In the genomic region with DNA sequence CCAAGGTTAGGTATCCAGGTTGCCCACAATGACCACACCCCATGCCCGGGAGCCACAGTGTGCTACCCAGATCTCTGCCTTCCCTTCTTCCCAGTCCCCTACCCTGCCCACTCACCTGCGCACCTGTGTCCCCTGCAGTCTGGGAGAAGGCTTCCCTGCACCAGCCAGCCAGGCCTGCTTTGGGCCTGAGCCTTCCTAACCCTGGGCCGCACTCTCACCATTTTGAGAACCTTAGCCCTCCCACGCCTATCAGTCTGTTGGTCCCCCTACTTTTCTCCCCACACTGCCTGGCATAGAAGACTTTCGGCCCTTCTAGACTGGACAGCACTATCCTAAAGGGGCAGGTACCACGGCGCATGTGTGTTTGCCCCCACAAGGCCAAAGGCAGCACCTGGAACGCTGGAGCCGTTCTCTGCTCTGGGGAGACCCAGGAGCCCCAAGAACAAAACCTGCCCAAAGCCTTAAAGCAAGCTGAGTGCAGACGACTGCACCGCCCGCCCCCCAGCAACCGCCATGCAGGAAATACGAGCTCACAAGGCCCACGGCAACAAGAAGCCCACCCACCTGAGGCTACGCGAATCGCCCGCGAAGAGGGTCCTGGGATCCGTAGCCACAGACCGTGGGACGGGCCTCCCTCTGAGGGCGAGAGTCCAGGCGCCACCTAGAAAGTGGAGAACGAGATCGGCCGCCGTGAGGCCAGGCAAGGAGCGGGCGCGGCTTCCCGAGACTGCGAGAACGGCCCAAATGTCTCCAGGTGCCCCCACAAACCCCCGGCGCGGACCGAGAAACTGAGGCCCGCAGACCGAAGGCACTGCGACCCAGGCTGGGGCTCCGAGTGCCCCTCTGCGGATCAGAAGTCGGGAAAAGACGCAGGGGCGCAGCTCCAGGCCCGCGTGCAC, we compare ENCODE assay signal across 8 cellular contexts. TPM values are rescaled to one million over a fixed set of nuclear protein-coding genes. Genes with fewer than 3 reads are reported as not detected.
DNase-seq lines count a peak whose midpoint lies in the region; ATAC-seq and TF ChIP-seq lines count a peak whose summit lies in the region.

No MANE protein-coding gene starts in this region.

- no CpG with 5 or more reads among the region's 49 CpGs for WGBS in trophoblast cell (ENCODE audit: extremely low coverage, insufficient coverage, insufficient read length)

- H3K4me3 Mint-ChIP-seq in activated T-cell treated with anti-CD3 and anti-CD28 coated beads, Interleukin-2, amount 50 U/mL, for 4 hours = peak overlapping the region; percentile 95

- in situ Hi-C loops in KBM-7 (cut with MboI; ENCODE audit: low pct_unique_long_range_greater_than_20kb, low sequenced_read_pairs) = loop anchor here (5.0 kb wide), 1 partner anchor 37 kb away; no protein-coding TSS in a partner anchor

- no peak for DNase-seq in activated T-cell treated with anti-CD3 and anti-CD28 coated beads, Interleukin-2, amount 50 U/mL, for 4 hours
- no peak for DNase-seq in cardiac muscle cell (ENCODE audit: low read depth in 1 of 2, low spot score in 1 of 2)
- DNase-seq in trophoblast cell = no peak
- DNase-seq in KBM-7 = no peak

- H3K27me3 ChIP-seq in cardiac muscle cell (no peaks in the 10 kb centered on the region), trophoblast cell (ENCODE audit: insufficient read depth, low read length) (no peaks in the 10 kb centered on the region)

- H4K12ac ChIP-seq in trophoblast cell (ENCODE audit: low read depth, low read length) = peak overlapping the region; percentile 78

- H3K14ac ChIP-seq in trophoblast cell (ENCODE audit: low read length) = peak overlapping the region; percentile 95

- H3K36me3 ChIP-seq in cardiac muscle cell (peaks cover 10% of the 10 kb centered on the region), trophoblast cell (ENCODE audit: control insufficient read depth in 1 of 2, insufficient read depth in 2 of 2, low read length in 2 of 2) (peaks cover 20 to 27% of the 10 kb centered on the region in 2 experiments)

- peak overlapping the region; percentile 80 for H3K4me3 ChIP-seq in cardiac muscle cell
- peak overlapping the region; percentile 85 for H3K4me3 ChIP-seq in trophoblast cell (ENCODE audit: low read depth, low read length)

- peak overlapping the region; percentile 84 for H2AK5ac ChIP-seq in trophoblast cell (ENCODE audit: low read length)

- peak overlapping the region; percentile 91 for H3K27ac ChIP-seq in cardiac muscle cell
- H3K27ac ChIP-seq in trophoblast cell (ENCODE audit: low read depth, low read length) = peak overlapping the region; percentile 80

- no peak overlapping the region for H3K23ac ChIP-seq in trophoblast cell (ENCODE audit: low read length)

- H2BK120ac ChIP-seq in trophoblast cell (ENCODE audit: insufficient read depth, low read length, poor library complexity) = peak overlapping the region; percentile 88

- H3K4me1 Mint-ChIP-seq in activated T-cell treated with anti-CD3 and anti-CD28 coated beads, Interleukin-2, amount 50 U/mL, for 4 hours (ENCODE audit: low read depth) = peaks cover 59% of the 10 kb centered on the region

- H4K91ac ChIP-seq in trophoblast cell (ENCODE audit: low read depth, low read length) = peak overlapping the region; percentile 92

- H3K27me3 Mint-ChIP-seq in activated T-cell treated with anti-CD3 and anti-CD28 coated beads, Interleukin-2, amount 50 U/mL, for 4 hours (ENCODE audit: low read depth) = no peaks in the 10 kb centered on the region

- H2BK12ac ChIP-seq in trophoblast cell (ENCODE audit: low read length) = peak overlapping the region; percentile 12

- H3K4ac ChIP-seq in trophoblast cell (ENCODE audit: low read depth, low read length) = peak overlapping the region; percentile 54

- ATAC-seq in GM18502 (IDR thresholded peaks at IDR 0.05; ENCODE audit: poor library complexity, unreplicated experiment) = peak; percentile 2
- peak; percentile 5 for ATAC-seq in HG03064 (IDR thresholded peaks at IDR 0.05; ENCODE audit: low read depth, unreplicated experiment)
- ATAC-seq in activated T-cell treated with anti-CD3 and anti-CD28 coated beads, Interleukin-2, amount 50 U/mL, for 4 hours = peak; percentile 3 to 12
- no peak for ATAC-seq in esophagus mucosa
- no peak for ATAC-seq in HG03571 (IDR thresholded peaks at IDR 0.05; ENCODE audit: unreplicated experiment)

- H2BK5ac ChIP-seq in trophoblast cell (ENCODE audit: low read depth, low read length, poor library complexity) = peak overlapping the region; percentile 86

- no peaks in the 10 kb centered on the region for H3K9me3 Mint-ChIP-seq in activated T-cell treated with anti-CD3 and anti-CD28 coated beads, Interleukin-2, amount 50 U/mL, for 4 hours

- H3K4me1 ChIP-seq in cardiac muscle cell (ENCODE audit: low read depth) (peaks cover 8% of the 10 kb centered on the region), trophoblast cell (ENCODE audit: control insufficient read depth in 1 of 2, insufficient read depth in 2 of 2, low read length in 2 of 2) (peaks cover 33 to 44% of the 10 kb centered on the region in 2 experiments)

- peak overlapping the region; percentile 94 for H3K18ac ChIP-seq in trophoblast cell (ENCODE audit: low read length)

- no peaks in the 10 kb centered on the region for H3K9me3 ChIP-seq in cardiac muscle cell (ENCODE audit: low read depth)
- no peaks in the 10 kb centered on the region for H3K9me3 ChIP-seq in trophoblast cell (ENCODE audit: insufficient read depth, low read depth, low read length)

- no peak for TF ChIP-seq CTCF in cardiac muscle cell (IDR thresholded peaks at IDR 0.05; ENCODE audit: low read depth, low read length)

- H2AFZ ChIP-seq in trophoblast cell (ENCODE audit: insufficient read depth, low read length, poor library complexity) = peak overlapping the region; percentile 90

- peaks cover 34% of the 10 kb centered on the region for H3K79me2 ChIP-seq in trophoblast cell (ENCODE audit: control insufficient read depth, insufficient read depth, low read length, poor library complexity)

- H3K36me3 Mint-ChIP-seq in activated T-cell treated with anti-CD3 and anti-CD28 coated beads, Interleukin-2, amount 50 U/mL, for 4 hours (ENCODE audit: insufficient read depth) = peaks cover 8% of the 10 kb centered on the region

- peak overlapping the region; percentile 90 for H4K8ac ChIP-seq in trophoblast cell (ENCODE audit: low read depth, low read length)

- peak overlapping the region; percentile 76 for H3K9ac ChIP-seq in trophoblast cell (ENCODE audit: low read length)

- H3K4me2 ChIP-seq in trophoblast cell (ENCODE audit: low read length) = peak overlapping the region; percentile 77

- H3K79me1 ChIP-seq in trophoblast cell (ENCODE audit: low read length) = peaks cover 32% of the 10 kb centered on the region

RNA-seq across cellular contexts. Expression of a gene that starts 0.5 kb away (rescaled TPM):
- total RNA-seq in activated T-cell treated with anti-CD3 and anti-CD28 coated beads, Interleukin-2, amount 50 U/mL, for 4 hours = 10 to 100 TPM; 25.9 to 26.3 (median 26.0) TPM
- total RNA-seq in cardiac muscle cell = 5.3 and 5.5 TPM in 2 replicates
- 3.5 and 9.7 TPM in 2 replicates for polyA plus RNA-seq in cardiac muscle cell
- 10.4 and 11.5 TPM in 2 replicates for polyA plus RNA-seq in trophoblast cell (2013)
- 3.9 TPM for total RNA-seq in esophagus mucosa

RNA-seq across cellular contexts. Expression of a gene that starts 0.5 kb away (rescaled TPM):
- 10 to 100 TPM; 13.7 to 19.5 (median 14.5) TPM for total RNA-seq in activated T-cell treated with anti-CD3 and anti-CD28 coated beads, Interleukin-2, amount 50 U/mL, for 4 hours
- total RNA-seq in cardiac muscle cell = 19.2 and 20.9 TPM in 2 replicates
- 11.9 and 15.7 TPM in 2 replicates for polyA plus RNA-seq in cardiac muscle cell
- 10.8 and 11.6 TPM in 2 replicates for polyA plus RNA-seq in trophoblast cell (2013)
- total RNA-seq in esophagus mucosa = 14.0 TPM

Comparison
In these comparisons a context has a peak if more than half of its experiments do, and no peak if none do; other contexts are left out.
1. ATAC-seq: peak in GM18502 (single experiment), HG03064 (single experiment) and activated T-cell treated with anti-CD3 and anti-CD28 coated beads, Interleukin-2, amount 50 U/mL, for 4 hours (2 of 2); none in esophagus mucosa (single experiment) and HG03571 (single experiment).